In genomic region chr1:202348509-202349262, GRCh38 we compare ENCODE assay signal across 1 cellular context.
TF ChIP-seq lines count a peak whose summit lies in the region.

A gene with protein sequence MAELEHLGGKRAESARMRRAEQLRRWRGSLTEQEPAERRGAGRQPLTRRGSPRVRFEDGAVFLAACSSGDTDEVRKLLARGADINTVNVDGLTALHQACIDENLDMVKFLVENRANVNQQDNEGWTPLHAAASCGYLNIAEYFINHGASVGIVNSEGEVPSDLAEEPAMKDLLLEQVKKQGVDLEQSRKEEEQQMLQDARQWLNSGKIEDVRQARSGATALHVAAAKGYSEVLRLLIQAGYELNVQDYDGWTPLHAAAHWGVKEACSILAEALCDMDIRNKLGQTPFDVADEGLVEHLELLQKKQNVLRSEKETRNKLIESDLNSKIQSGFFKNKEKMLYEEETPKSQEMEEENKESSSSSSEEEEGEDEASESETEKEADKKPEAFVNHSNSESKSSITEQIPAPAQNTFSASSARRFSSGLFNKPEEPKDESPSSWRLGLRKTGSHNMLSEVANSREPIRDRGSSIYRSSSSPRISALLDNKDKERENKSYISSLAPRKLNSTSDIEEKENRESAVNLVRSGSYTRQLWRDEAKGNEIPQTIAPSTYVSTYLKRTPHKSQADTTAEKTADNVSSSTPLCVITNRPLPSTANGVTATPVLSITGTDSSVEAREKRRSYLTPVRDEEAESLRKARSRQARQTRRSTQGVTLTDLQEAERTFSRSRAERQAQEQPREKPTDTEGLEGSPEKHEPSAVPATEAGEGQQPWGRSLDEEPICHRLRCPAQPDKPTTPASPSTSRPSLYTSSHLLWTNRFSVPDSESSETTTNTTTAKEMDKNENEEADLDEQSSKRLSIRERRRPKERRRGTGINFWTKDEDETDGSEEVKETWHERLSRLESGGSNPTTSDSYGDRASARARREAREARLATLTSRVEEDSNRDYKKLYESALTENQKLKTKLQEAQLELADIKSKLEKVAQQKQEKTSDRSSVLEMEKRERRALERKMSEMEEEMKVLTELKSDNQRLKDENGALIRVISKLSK (plus strand): TSS chr1:202348699. CDS start chr1:202348852, 153 bp downstream.

TF ChIP-seq in K562, 482 proteins besides CTCF, POLR2A, EP300 and RAD21 (continued from another document and continues in another):
- peak in 1 of 2 experiments; percentile 98 for TF ChIP-seq AFF1 (IDR thresholded peaks at IDR 0.05; ENCODE audit: low read depth in 1 of 2, partially characterized antibody in 2 of 2)
- TF ChIP-seq ZNF707 (CRISPR knock-in tag; conservative IDR thresholded peaks at IDR 0.05): no peak
- TF ChIP-seq, protein P1, sequence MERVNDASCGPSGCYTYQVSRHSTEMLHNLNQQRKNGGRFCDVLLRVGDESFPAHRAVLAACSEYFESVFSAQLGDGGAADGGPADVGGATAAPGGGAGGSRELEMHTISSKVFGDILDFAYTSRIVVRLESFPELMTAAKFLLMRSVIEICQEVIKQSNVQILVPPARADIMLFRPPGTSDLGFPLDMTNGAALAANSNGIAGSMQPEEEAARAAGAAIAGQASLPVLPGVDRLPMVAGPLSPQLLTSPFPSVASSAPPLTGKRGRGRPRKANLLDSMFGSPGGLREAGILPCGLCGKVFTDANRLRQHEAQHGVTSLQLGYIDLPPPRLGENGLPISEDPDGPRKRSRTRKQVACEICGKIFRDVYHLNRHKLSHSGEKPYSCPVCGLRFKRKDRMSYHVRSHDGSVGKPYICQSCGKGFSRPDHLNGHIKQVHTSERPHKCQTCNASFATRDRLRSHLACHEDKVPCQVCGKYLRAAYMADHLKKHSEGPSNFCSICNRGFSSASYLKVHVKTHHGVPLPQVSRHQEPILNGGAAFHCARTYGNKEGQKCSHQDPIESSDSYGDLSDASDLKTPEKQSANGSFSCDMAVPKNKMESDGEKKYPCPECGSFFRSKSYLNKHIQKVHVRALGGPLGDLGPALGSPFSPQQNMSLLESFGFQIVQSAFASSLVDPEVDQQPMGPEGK (CRISPR knock-in tag; IDR thresholded peaks at IDR 0.05; ENCODE audit: borderline replicate concordance): no peak
- TF ChIP-seq ZNF780A (CRISPR knock-in tag; IDR thresholded peaks at IDR 0.05): 0 out of 2 replicates have a peak, but pooled peaks have one; percentile 29
- peak; percentile 97 for TF ChIP-seq ESRRA (IDR thresholded peaks at IDR 0.05; ENCODE audit: borderline replicate concordance, low read depth)
- peak; percentile 86 for TF ChIP-seq ZBTB7A (IDR thresholded peaks at IDR 0.05; ENCODE audit: borderline replicate concordance, control insufficient read depth, low read depth, low read length)
- peak; percentile 95 for TF ChIP-seq SAP30 (IDR thresholded peaks at IDR 0.05; ENCODE audit: borderline replicate concordance, insufficient read depth, low read depth, low read length, poor library complexity, severe bottlenecking)
- peak; percentile 81 for TF ChIP-seq MEIS2 (IDR thresholded peaks at IDR 0.05; ENCODE audit: partially characterized antibody)
- peak; percentile 75 for TF ChIP-seq PHF20 (IDR thresholded peaks at IDR 0.05; ENCODE audit: partially characterized antibody)
- TF ChIP-seq LCOR (CRISPR knock-in tag; IDR thresholded peaks at IDR 0.05): peak; percentile 54
- TF ChIP-seq ZKSCAN1 (IDR thresholded peaks at IDR 0.05; ENCODE audit: low read depth, low read length): 0 out of 2 replicates have a peak, but pooled peaks have one; percentile 40
- peak; percentile 92 for TF ChIP-seq TBP (optimal IDR thresholded peaks at IDR 0.05; ENCODE audit: low read depth, low read length)
- TF ChIP-seq KLF13 (tag; IDR thresholded peaks at IDR 0.05; ENCODE audit: borderline replicate concordance, low read depth): peak; percentile 32; the same call in 1 of the 2 replicates
- TF ChIP-seq ETS1 (conservative IDR thresholded peaks at IDR 0.05; ENCODE audit: control insufficient read depth, low read depth, low read length): peak; percentile 100
- TF ChIP-seq ZBTB17 (CRISPR knock-in tag; IDR thresholded peaks at IDR 0.05): peak; percentile 88
- no peak for TF ChIP-seq ZNF224 (CRISPR knock-in tag; IDR thresholded peaks at IDR 0.05)
- TF ChIP-seq HCFC1 (IDR thresholded peaks at IDR 0.05; ENCODE audit: low read depth, low read length): peak; percentile 99
- no peak for TF ChIP-seq EHMT2 (IDR thresholded peaks at IDR 0.05)
- no peak for TF ChIP-seq ZNF76 (CRISPR knock-in tag; IDR thresholded peaks at IDR 0.05; ENCODE audit: borderline replicate concordance)
- peak; percentile 97 for TF ChIP-seq NR2C2 (CRISPR knock-in tag; IDR thresholded peaks at IDR 0.05)
- TF ChIP-seq NR2C2 (tag; IDR thresholded peaks at IDR 0.05): peak; percentile 100
- TF ChIP-seq GABPB1 (CRISPR knock-in tag; IDR thresholded peaks at IDR 0.05): peak; percentile 85
- TF ChIP-seq, protein P2, sequence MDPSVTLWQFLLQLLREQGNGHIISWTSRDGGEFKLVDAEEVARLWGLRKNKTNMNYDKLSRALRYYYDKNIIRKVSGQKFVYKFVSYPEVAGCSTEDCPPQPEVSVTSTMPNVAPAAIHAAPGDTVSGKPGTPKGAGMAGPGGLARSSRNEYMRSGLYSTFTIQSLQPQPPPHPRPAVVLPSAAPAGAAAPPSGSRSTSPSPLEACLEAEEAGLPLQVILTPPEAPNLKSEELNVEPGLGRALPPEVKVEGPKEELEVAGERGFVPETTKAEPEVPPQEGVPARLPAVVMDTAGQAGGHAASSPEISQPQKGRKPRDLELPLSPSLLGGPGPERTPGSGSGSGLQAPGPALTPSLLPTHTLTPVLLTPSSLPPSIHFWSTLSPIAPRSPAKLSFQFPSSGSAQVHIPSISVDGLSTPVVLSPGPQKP (CRISPR knock-in tag; IDR thresholded peaks at IDR 0.05): no peak
- TF ChIP-seq POLR2B (IDR thresholded peaks at IDR 0.05; ENCODE audit: low read depth, partially characterized antibody): peak; percentile 77
- peak; percentile 34 to 61; a peak in 2 of 4 replicates for TF ChIP-seq FOXK2 (conservative IDR thresholded peaks at IDR 0.05 in 1 of 2, IDR thresholded peaks at IDR 0.05 in 1 of 2; ENCODE audit: low read depth in 2 of 2)
- peak in 1 of 3 experiments; percentile 89; a peak in 2 of 6 replicates for TF ChIP-seq ZBTB11 (CRISPR knock-in tag; IDR thresholded peaks at IDR 0.05)
- no peak for TF ChIP-seq ZNF551 (CRISPR knock-in tag; IDR thresholded peaks at IDR 0.05)
- TF ChIP-seq, protein P3, sequence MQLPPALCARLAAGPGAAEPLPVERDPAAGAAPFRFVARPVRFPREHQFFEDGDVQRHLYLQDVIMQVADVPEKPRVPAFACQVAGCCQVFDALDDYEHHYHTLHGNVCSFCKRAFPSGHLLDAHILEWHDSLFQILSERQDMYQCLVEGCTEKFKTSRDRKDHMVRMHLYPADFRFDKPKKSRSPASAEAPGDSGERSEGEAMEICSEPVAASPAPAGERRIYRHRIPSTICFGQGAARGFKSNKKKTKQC (CRISPR knock-in tag; IDR thresholded peaks at IDR 0.05): peak; percentile 96
- TF ChIP-seq, protein P4, sequence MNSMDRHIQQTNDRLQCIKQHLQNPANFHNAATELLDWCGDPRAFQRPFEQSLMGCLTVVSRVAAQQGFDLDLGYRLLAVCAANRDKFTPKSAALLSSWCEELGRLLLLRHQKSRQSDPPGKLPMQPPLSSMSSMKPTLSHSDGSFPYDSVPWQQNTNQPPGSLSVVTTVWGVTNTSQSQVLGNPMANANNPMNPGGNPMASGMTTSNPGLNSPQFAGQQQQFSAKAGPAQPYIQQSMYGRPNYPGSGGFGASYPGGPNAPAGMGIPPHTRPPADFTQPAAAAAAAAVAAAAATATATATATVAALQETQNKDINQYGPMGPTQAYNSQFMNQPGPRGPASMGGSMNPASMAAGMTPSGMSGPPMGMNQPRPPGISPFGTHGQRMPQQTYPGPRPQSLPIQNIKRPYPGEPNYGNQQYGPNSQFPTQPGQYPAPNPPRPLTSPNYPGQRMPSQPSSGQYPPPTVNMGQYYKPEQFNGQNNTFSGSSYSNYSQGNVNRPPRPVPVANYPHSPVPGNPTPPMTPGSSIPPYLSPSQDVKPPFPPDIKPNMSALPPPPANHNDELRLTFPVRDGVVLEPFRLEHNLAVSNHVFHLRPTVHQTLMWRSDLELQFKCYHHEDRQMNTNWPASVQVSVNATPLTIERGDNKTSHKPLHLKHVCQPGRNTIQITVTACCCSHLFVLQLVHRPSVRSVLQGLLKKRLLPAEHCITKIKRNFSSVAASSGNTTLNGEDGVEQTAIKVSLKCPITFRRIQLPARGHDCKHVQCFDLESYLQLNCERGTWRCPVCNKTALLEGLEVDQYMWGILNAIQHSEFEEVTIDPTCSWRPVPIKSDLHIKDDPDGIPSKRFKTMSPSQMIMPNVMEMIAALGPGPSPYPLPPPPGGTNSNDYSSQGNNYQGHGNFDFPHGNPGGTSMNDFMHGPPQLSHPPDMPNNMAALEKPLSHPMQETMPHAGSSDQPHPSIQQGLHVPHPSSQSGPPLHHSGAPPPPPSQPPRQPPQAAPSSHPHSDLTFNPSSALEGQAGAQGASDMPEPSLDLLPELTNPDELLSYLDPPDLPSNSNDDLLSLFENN (IDR thresholded peaks at IDR 0.05; ENCODE audit: low read depth in 2 of 2, low read length in 2 of 2): 0 out of 4 replicates have a peak, but pooled peaks of 1 of the 2 experiments have one; percentile 50
- peak; percentile 15; the same call in 1 of the 2 replicates for TF ChIP-seq HDAC8 (tag; IDR thresholded peaks at IDR 0.05)
- TF ChIP-seq TFAP4 (CRISPR knock-in tag; IDR thresholded peaks at IDR 0.05; ENCODE audit: borderline replicate concordance): peak; percentile 77
- peak in 1 of 2 experiments; percentile 76; a peak in 1 of 4 replicates for TF ChIP-seq SIN3A (IDR thresholded peaks at IDR 0.05; ENCODE audit: borderline replicate concordance in 2 of 2, control insufficient read depth in 1 of 2, low read depth in 2 of 2, low read length in 2 of 2)
- no peak for TF ChIP-seq NCOR1 (IDR thresholded peaks at IDR 0.05)
